19 cellular contexts compared by ENCODE assay signal in the genomic region with DNA sequence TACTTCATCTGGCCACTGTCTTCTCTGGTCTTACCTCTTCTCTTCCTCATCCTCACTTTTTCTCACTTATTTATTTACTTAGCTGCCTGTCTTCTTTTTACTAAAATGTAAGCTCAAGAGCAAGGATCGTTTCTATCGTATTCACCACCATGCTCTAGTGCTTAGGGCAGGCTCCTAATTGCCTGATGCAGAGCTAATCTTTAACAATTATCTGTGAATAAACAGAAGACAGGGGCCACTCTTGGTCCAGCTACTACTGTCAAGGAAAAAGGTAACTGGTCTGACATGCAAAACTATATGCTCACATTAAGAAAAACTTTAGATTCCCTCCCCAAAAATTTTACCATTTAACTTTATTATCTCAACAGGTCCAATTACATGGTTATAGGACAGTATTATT. TPM values are rescaled to one million over a fixed set of nuclear protein-coding genes. Genes with fewer than 3 reads are reported as not detected.
DNase-seq lines count a peak whose midpoint lies in the region; ATAC-seq and TF ChIP-seq lines count a peak whose summit lies in the region.
"Had no signal": no experiment of that assay in that cellular context is flagged by ENCODE, and none has a peak within 500 bp of the region (broad histone marks: within the 10 kb centered on the region; RNA-seq: fewer than 3 reads in every experiment).

No MANE protein-coding gene starts in this region.

- H3F3A ChIP-seq in SK-N-SH (replicated peaks; ENCODE audit: insufficient read depth): peaks cover 8% of the 10 kb centered on the region
- peaks cover 19% of the 10 kb centered on the region for H3F3A ChIP-seq in smooth muscle cell (ENCODE audit: low read depth)

- H3K9me3 ChIP-seq in SK-N-SH (no peaks in the 10 kb centered on the region), smooth muscle cell (replicated peaks; ENCODE audit: low read depth) (no peaks in the 10 kb centered on the region), ovary (no peaks in the 10 kb centered on the region)

- intact Hi-C loops in posterior vena cava (cut with DNase I): no loop called here
- intact Hi-C loops in ovary (cut with DNase I): no loop called here

- no peaks in the 10 kb centered on the region for H3K9me2 ChIP-seq in SK-N-SH

- H3K79me2 ChIP-seq in SK-N-SH (ENCODE audit: insufficient read depth) (no peaks in the 10 kb centered on the region; the same call in 1 of the 2 replicates), smooth muscle cell (ENCODE audit: low read depth) (peaks cover 8% of the 10 kb centered on the region)

- TF ChIP-seq CTCF in SK-N-SH (IDR thresholded peaks at IDR 0.05) (no peak), smooth muscle cell (IDR thresholded peaks at IDR 0.05; ENCODE audit: borderline replicate concordance, insufficient read depth, poor library complexity, severe bottlenecking) (no peak), ovary (IDR thresholded peaks at IDR 0.05) (no peak)

- DNase-seq in SK-N-SH: peak; percentile 40
- peak; percentile 7 for DNase-seq in SK-N-DZ (ENCODE audit: low spot score)
- DNase-seq in left lobe of liver (ENCODE audit: low spot score): no peak
- no peak for DNase-seq in smooth muscle cell (lab: John Stamatoyannopoulos, UW; ENCODE audit: unreplicated experiment)
- DNase-seq in posterior vena cava (ENCODE audit: low spot score): no peak
- no peak for DNase-seq in ovary
- no peak for DNase-seq in DMS153 (lab: John Stamatoyannopoulos, UW)
- DNase-seq: activated CD8-positive, alpha-beta memory T cell treated with anti-CD3 and anti-CD28 coated beads for 24 hours; dermis blood vessel endothelial cell; foreskin keratinocyte; GF-D8; left cardiac atrium; NCI-H1105 treated with DMSO at 0.1 percent for 48 hours; NCI-H2107; NCI-H510A treated with DMSO at 0.1 percent for 48 hours; stimulated activated CD4-positive, alpha-beta T cell treated with anti-CD3 and anti-CD28 coated beads, Interleukin-2, amount 100 ng/mL, for 24 hours had no signal

- no peak for TF ChIP-seq POLR2A in ovary (IDR thresholded peaks at IDR 0.05)

- ATAC-seq in SK-N-SH treated with all-trans-retinoic acid at 6 μM for 48 hours (no peak), left lobe of liver (peak; percentile 66)
- ATAC-seq: foreskin keratinocyte, left cardiac atrium, Right ventricle myocardium inferior had no signal

- peaks cover 3 to 6% of the 10 kb centered on the region in 2 experiments; a peak in 2 of 4 replicates for H3K4me1 ChIP-seq in SK-N-SH (ENCODE audit: control insufficient read depth in 1 of 2, insufficient read depth in 2 of 2, low read depth in 1 of 2, low read length in 1 of 2)
- peaks cover 11% of the 10 kb centered on the region for H3K4me1 ChIP-seq in smooth muscle cell (ENCODE audit: low read depth)
- no peaks in the 10 kb centered on the region for H3K4me1 ChIP-seq in ovary (ENCODE audit: insufficient read depth)

- H3K27ac ChIP-seq in SK-N-SH (ENCODE audit: low read depth in 2 of 2, low read length in 1 of 2) (peak overlapping the region in 1 of 2 experiments; percentile 47; a peak in 1 of 4 replicates), smooth muscle cell (ENCODE audit: low read depth) (peak overlapping the region; percentile 1), ovary (peak overlapping the region in 1 of 2 donors; percentile 65)
- H3K27ac ChIP-seq: epithelial cell of prostate, foreskin keratinocyte had no signal

- no peaks in the 10 kb centered on the region for H3K27me3 ChIP-seq in SK-N-SH (ENCODE audit: insufficient read depth)
- no peaks in the 10 kb centered on the region for H3K27me3 ChIP-seq in smooth muscle cell (ENCODE audit: low read depth)
- H3K27me3 ChIP-seq in ovary: no peaks in the 10 kb centered on the region
- H3K27me3 ChIP-seq: foreskin keratinocyte had no signal

- H4K20me1 ChIP-seq in SK-N-SH (ENCODE audit: insufficient read depth): no peaks in the 10 kb centered on the region
- H4K20me1 ChIP-seq in smooth muscle cell (ENCODE audit: low read depth): no peaks in the 10 kb centered on the region

- POLR2A ChIA-PET in SK-N-SH (lab: Yijun Ruan, JAX): no interaction called here

- TF ChIP-seq EP300 in SK-N-SH (IDR thresholded peaks at IDR 0.05; ENCODE audit: borderline replicate concordance in 1 of 2, low read depth in 1 of 2, low read length in 1 of 2): no peak
- TF ChIP-seq EP300 in ovary (IDR thresholded peaks at IDR 0.05): no peak

- WGBS in SK-N-SH (ENCODE audit: low lambda C conversion rate): 45% methylated on average over 2 of the region's 2 CpGs
- 54% methylated on average over 2 of the region's 2 CpGs for WGBS in smooth muscle cell (ENCODE audit: low lambda C conversion rate)
- WGBS in ovary, 3 donors: 63 to 75% (median 66%) methylated on average over 2 of the region's 2 CpGs

- CTCF ChIA-PET in SK-N-SH (lab: Yijun Ruan, JAX): interaction anchor here (1.0 kb wide), 1 partner anchor 12 kb away, joined by 3 read pairs; no protein-coding TSS in a partner anchor

- H3K4me2 ChIP-seq in SK-N-SH (no peak overlapping the region), smooth muscle cell (no peak overlapping the region)

- TF ChIP-seq RAD21 in SK-N-SH (IDR thresholded peaks at IDR 0.05; ENCODE audit: low read length): no peak

- no peak overlapping the region for H3K9ac ChIP-seq in SK-N-SH
- H3K9ac ChIP-seq in smooth muscle cell (ENCODE audit: low read depth): no peak overlapping the region

- H3K4me3 ChIP-seq in SK-N-SH (ENCODE audit: low read depth in 2 of 2, low read length in 1 of 2): no peak overlapping the region
- H3K4me3 ChIP-seq in smooth muscle cell: no peak overlapping the region
- H3K4me3 ChIP-seq in ovary: no peak overlapping the region

- H3K36me3 ChIP-seq in SK-N-SH (replicated peaks in 1 of 2; ENCODE audit: control insufficient read depth in 1 of 2, insufficient read depth in 2 of 2, low read length in 1 of 2) (peaks cover 34 to 55% of the 10 kb centered on the region in 2 experiments), smooth muscle cell (ENCODE audit: low read depth) (no peaks in the 10 kb centered on the region), ovary (no peaks in the 10 kb centered on the region)

- no peak overlapping the region for H2AFZ ChIP-seq in SK-N-SH (ENCODE audit: low read depth)
- no peak overlapping the region for H2AFZ ChIP-seq in smooth muscle cell (ENCODE audit: low read depth)

TF ChIP-seq in SK-N-SH, 30 proteins besides CTCF, POLR2A, EP300 and RAD21 (continues in another document):
- TF ChIP-seq, protein P1, sequence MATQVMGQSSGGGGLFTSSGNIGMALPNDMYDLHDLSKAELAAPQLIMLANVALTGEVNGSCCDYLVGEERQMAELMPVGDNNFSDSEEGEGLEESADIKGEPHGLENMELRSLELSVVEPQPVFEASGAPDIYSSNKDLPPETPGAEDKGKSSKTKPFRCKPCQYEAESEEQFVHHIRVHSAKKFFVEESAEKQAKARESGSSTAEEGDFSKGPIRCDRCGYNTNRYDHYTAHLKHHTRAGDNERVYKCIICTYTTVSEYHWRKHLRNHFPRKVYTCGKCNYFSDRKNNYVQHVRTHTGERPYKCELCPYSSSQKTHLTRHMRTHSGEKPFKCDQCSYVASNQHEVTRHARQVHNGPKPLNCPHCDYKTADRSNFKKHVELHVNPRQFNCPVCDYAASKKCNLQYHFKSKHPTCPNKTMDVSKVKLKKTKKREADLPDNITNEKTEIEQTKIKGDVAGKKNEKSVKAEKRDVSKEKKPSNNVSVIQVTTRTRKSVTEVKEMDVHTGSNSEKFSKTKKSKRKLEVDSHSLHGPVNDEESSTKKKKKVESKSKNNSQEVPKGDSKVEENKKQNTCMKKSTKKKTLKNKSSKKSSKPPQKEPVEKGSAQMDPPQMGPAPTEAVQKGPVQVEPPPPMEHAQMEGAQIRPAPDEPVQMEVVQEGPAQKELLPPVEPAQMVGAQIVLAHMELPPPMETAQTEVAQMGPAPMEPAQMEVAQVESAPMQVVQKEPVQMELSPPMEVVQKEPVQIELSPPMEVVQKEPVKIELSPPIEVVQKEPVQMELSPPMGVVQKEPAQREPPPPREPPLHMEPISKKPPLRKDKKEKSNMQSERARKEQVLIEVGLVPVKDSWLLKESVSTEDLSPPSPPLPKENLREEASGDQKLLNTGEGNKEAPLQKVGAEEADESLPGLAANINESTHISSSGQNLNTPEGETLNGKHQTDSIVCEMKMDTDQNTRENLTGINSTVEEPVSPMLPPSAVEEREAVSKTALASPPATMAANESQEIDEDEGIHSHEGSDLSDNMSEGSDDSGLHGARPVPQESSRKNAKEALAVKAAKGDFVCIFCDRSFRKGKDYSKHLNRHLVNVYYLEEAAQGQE (IDR thresholded peaks at IDR 0.05; ENCODE audit: low read depth, low read length): no peak

TF ChIP-seq in SK-N-SH treated with all-trans-retinoic acid at 6 μM for 48 hours, 23 proteins besides CTCF, POLR2A, EP300 and RAD21 (continues in another document):
- TF ChIP-seq ZFP3 (CRISPR knock-in tag; IDR thresholded peaks at IDR 0.05): no peak
- no peak for TF ChIP-seq ZNF8 (CRISPR knock-in tag; IDR thresholded peaks at IDR 0.05)
- TF ChIP-seq ZFP30 (CRISPR knock-in tag; IDR thresholded peaks at IDR 0.05): no peak
- no peak for TF ChIP-seq BACH2 (CRISPR knock-in tag; IDR thresholded peaks at IDR 0.05; ENCODE audit: borderline replicate concordance)
- TF ChIP-seq ESRRG (CRISPR knock-in tag; IDR thresholded peaks at IDR 0.05): no peak
- TF ChIP-seq SNAI2 (CRISPR knock-in tag; IDR thresholded peaks at IDR 0.05): no peak
- TF ChIP-seq, protein P2, sequence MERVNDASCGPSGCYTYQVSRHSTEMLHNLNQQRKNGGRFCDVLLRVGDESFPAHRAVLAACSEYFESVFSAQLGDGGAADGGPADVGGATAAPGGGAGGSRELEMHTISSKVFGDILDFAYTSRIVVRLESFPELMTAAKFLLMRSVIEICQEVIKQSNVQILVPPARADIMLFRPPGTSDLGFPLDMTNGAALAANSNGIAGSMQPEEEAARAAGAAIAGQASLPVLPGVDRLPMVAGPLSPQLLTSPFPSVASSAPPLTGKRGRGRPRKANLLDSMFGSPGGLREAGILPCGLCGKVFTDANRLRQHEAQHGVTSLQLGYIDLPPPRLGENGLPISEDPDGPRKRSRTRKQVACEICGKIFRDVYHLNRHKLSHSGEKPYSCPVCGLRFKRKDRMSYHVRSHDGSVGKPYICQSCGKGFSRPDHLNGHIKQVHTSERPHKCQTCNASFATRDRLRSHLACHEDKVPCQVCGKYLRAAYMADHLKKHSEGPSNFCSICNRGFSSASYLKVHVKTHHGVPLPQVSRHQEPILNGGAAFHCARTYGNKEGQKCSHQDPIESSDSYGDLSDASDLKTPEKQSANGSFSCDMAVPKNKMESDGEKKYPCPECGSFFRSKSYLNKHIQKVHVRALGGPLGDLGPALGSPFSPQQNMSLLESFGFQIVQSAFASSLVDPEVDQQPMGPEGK (CRISPR knock-in tag; IDR thresholded peaks at IDR 0.05; ENCODE audit: borderline replicate concordance): no peak

RNA-seq across cellular contexts. Expression of a gene that starts 17.5 kb away (rescaled TPM):
- 27.2 and 27.9 TPM in 2 replicates for polyA plus RNA-seq in SK-N-SH (2012; rRNA removed)
- 22.1 and 25.3 TPM in 2 replicates for polyA plus RNA-seq in SK-N-SH (2012; cell fraction: cytosol; rRNA removed)
- polyA plus RNA-seq in SK-N-SH (2012; cell fraction: nucleus; rRNA removed): 30.6 and 53.1 TPM in 2 replicates
- 28.2 and 35.3 TPM in 2 replicates for polyA plus RNA-seq in SK-N-DZ (2014; cell fraction: cytosol; rRNA removed)
- polyA plus RNA-seq in SK-N-DZ (2014; cell fraction: nucleus; rRNA removed): 18.5 and 22.5 TPM in 2 replicates
- total RNA-seq in left lobe of liver: 19.9 TPM
- 46.4 and 48.0 TPM in 2 replicates for total RNA-seq in smooth muscle cell
- 18.3 and 19.7 TPM in 2 replicates for polyA plus RNA-seq in smooth muscle cell
- total RNA-seq in posterior vena cava: 10 to 100 TPM; 26.1 to 27.9 TPM
- total RNA-seq in ovary: 10 to 100 TPM; 22.1 to 43.8 (median 29.7) TPM
- 10 to 100 TPM; 27.6 to 31.2 TPM for polyA plus RNA-seq in ovary

Comparison
In these comparisons a context has a peak if more than half of its experiments do, and no peak if none do; other contexts are left out.
1. DNase-seq: peak in SK-N-SH (single experiment) and SK-N-DZ (single experiment); none in left lobe of liver (single experiment), smooth muscle cell (single experiment), posterior vena cava (single experiment), ovary (0 of 5) and DMS153 (single experiment).